Comparison of ENCODE assay signal across 1 cellular context in genomic region chr5:76372320-76373054, GRCh38.
TF ChIP-seq lines count a peak whose summit lies in the region.

No MANE protein-coding gene starts in this region.

TF ChIP-seq in K562, 482 proteins besides CTCF, POLR2A, EP300 and RAD21 (continued from another document and continues in another):
- no peak for TF ChIP-seq ZBTB12 (CRISPR knock-in tag; IDR thresholded peaks at IDR 0.05)
- no peak for TF ChIP-seq FOXP4 (CRISPR knock-in tag; IDR thresholded peaks at IDR 0.05; ENCODE audit: borderline replicate concordance)
- TF ChIP-seq RBM39 (optimal IDR thresholded peaks at IDR 0.05; ENCODE audit: low read depth, low read length) = no peak
- TF ChIP-seq CBX5 (IDR thresholded peaks at IDR 0.05; ENCODE audit: borderline replicate concordance, low read depth) = no peak
- TF ChIP-seq CREB1 (IDR thresholded peaks at IDR 0.05) = peak; percentile 40; the same call in 1 of the 2 replicates
- TF ChIP-seq CREB1 (CRISPR knock-in tag; IDR thresholded peaks at IDR 0.05) = no peak
- peak; percentile 84 for TF ChIP-seq BCOR (IDR thresholded peaks at IDR 0.05)
- TF ChIP-seq MCM3 (IDR thresholded peaks at IDR 0.05) = no peak
- TF ChIP-seq ZBTB2 (IDR thresholded peaks at IDR 0.05) = peak; percentile 81
- TF ChIP-seq PYGO2 (tag; IDR thresholded peaks at IDR 0.05) = peak; percentile 52; the same call in 1 of the 2 replicates
- no peak; the same call in 1 of the 2 replicates for TF ChIP-seq DIDO1 (tag; IDR thresholded peaks at IDR 0.05; ENCODE audit: low read depth)
- TF ChIP-seq ZNF668 (CRISPR knock-in tag; IDR thresholded peaks at IDR 0.05) = no peak
- TF ChIP-seq SPI1 (IDR thresholded peaks at IDR 0.05; ENCODE audit: borderline replicate concordance, low read depth, low read length) = no peak
- TF ChIP-seq CSDE1 (IDR thresholded peaks at IDR 0.05) = no peak
- TF ChIP-seq NONO (IDR thresholded peaks at IDR 0.05; ENCODE audit: low read depth in 2 of 2, low read length in 1 of 2) = 0 out of 4 replicates have a peak, but pooled peaks of 1 of the 2 experiments have one; percentile 27
- TF ChIP-seq ILK (tag; IDR thresholded peaks at IDR 0.05; ENCODE audit: borderline replicate concordance, low read depth) = no peak
- TF ChIP-seq LCOR (CRISPR knock-in tag; IDR thresholded peaks at IDR 0.05) = no peak
- no peak for TF ChIP-seq XRCC4 (IDR thresholded peaks at IDR 0.05; ENCODE audit: extremely low read depth, insufficient read depth, insufficient read length)
- peak; percentile 90 for TF ChIP-seq TEAD4 (IDR thresholded peaks at IDR 0.05; ENCODE audit: low read length)
- no peak for TF ChIP-seq TEAD4 (CRISPR knock-in tag; IDR thresholded peaks at IDR 0.05; ENCODE audit: borderline replicate concordance)
- peak in 1 of 3 experiments; percentile 49; a peak in 1 of 6 replicates for TF ChIP-seq ZBTB11 (CRISPR knock-in tag; IDR thresholded peaks at IDR 0.05)
- TF ChIP-seq SP2 (IDR thresholded peaks at IDR 0.05; ENCODE audit: extremely low read depth, low read depth, low read length, poor library complexity, severe bottlenecking) = no peak
- TF ChIP-seq XRCC5 (IDR thresholded peaks at IDR 0.05; ENCODE audit: low read depth, low read length) = no peak
- peak; percentile 69; the same call in 1 of the 2 replicates for TF ChIP-seq ZNF24 (IDR thresholded peaks at IDR 0.05)
- TF ChIP-seq NKRF (IDR thresholded peaks at IDR 0.05; ENCODE audit: borderline replicate concordance) = no peak
- TF ChIP-seq CCAR2 (IDR thresholded peaks at IDR 0.05; ENCODE audit: low read depth, low read length) = no peak
- no peak for TF ChIP-seq KDM4B (IDR thresholded peaks at IDR 0.05; ENCODE audit: borderline replicate concordance in 2 of 2, low read depth in 1 of 2)
- TF ChIP-seq ZNF133 (CRISPR knock-in tag; IDR thresholded peaks at IDR 0.05) = no peak
- no peak for TF ChIP-seq ZSCAN32 (CRISPR knock-in tag; IDR thresholded peaks at IDR 0.05)
- no peak for TF ChIP-seq SNRNP70 (optimal IDR thresholded peaks at IDR 0.05; ENCODE audit: low read depth, low read length)
- no peak for TF ChIP-seq TCF15 (CRISPR knock-in tag; IDR thresholded peaks at IDR 0.05)
- no peak for TF ChIP-seq GTF2F1 (IDR thresholded peaks at IDR 0.05; ENCODE audit: low read depth, low read length)
- TF ChIP-seq MGA (IDR thresholded peaks at IDR 0.05) = no peak
- no peak for TF ChIP-seq PURB (CRISPR knock-in tag; IDR thresholded peaks at IDR 0.05; ENCODE audit: low read depth)
- TF ChIP-seq RBBP5 (IDR thresholded peaks at IDR 0.05; ENCODE audit: borderline replicate concordance, insufficient read depth, low read length, poor library complexity, severe bottlenecking) = peak; percentile 68
- no peak for TF ChIP-seq MXI1 (IDR thresholded peaks at IDR 0.05; ENCODE audit: low read depth, low read length)
- no peak for TF ChIP-seq ZNF140 (CRISPR knock-in tag; IDR thresholded peaks at IDR 0.05)
- TF ChIP-seq HNRNPK (IDR thresholded peaks at IDR 0.05; ENCODE audit: low read depth, low read length, poor library complexity, severe bottlenecking) = no peak
- TF ChIP-seq WHSC1 (IDR thresholded peaks at IDR 0.05; ENCODE audit: low read length) = no peak
